Comparison of ENCODE assay signal across 19 cellular contexts in the genomic region with DNA sequence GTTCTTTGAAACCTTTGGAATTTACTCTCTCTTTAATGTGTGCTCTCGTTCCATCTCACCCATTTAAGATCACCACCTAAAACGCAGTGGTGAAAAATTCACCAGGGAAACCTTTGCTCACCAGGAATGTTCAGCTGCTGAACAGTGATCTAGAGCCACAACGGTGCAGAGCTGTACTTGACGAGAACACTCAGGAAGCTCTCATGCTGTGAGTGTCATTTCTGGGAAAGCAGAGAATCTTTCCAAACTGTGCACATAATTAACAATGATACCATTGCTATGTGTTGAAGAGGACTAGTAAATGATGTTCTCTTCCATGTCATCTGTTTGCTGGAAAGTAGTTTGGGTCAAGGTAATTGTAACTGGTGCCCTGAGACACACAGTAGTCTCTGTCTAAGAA.
"Had no signal": no experiment of that assay in that cellular context is flagged by ENCODE, and none has a peak within 500 bp of the region (broad histone marks: within the 10 kb centered on the region; RNA-seq: fewer than 3 reads in every experiment).

No MANE protein-coding gene starts in this region.

- H3K9me3 ChIP-seq: ascending aorta, breast epithelium, esophagus muscularis mucosa, stomach had no signal

- ATAC-seq: activated CD4-positive, CD25-positive, alpha-beta regulatory T cell treated with anti-CD3 and anti-CD28 coated beads, Interleukin-2, amount 50 U/mL, for 24 hours; left colon had no signal

- H3K4me1 Mint-ChIP-seq: nephron had no signal

- H3K4me2 ChIP-seq: hepatocyte had no signal

- H3K27me3 Mint-ChIP-seq: dendritic cell treated with granulocyte-macrophage colony-stimulating factor and Interleukin-4, amounts not matched to agents 40 ng/mL and 50 ng/mL, for 4 days; type B pancreatic cell had no signal

- H3K9me3 Mint-ChIP-seq: dendritic cell treated with granulocyte-macrophage colony-stimulating factor and Interleukin-4, amounts not matched to agents 40 ng/mL and 50 ng/mL, for 4 days; mesothelial cell of epicardium; nephron; T-helper 1 cell treated with Interleukin-12 subunit alpha and Interleukin-12 subunit beta and Interleukin-4 antibody, amounts not matched to agents 30 μg/mL and 1 μg/mL, for 36 hours; type B pancreatic cell had no signal

- H3K4me1 ChIP-seq: ascending aorta, breast epithelium, stomach had no signal

- H3K4me3 Mint-ChIP-seq: dendritic cell treated with granulocyte-macrophage colony-stimulating factor and Interleukin-4, amounts not matched to agents 40 ng/mL and 50 ng/mL, for 4 days; mesothelial cell of epicardium; nephron; T-helper 1 cell treated with Interleukin-12 subunit alpha and Interleukin-12 subunit beta and Interleukin-4 antibody, amounts not matched to agents 30 μg/mL and 1 μg/mL, for 36 hours; type B pancreatic cell had no signal

- H2AFZ ChIP-seq: hepatocyte had no signal

- H3K27ac Mint-ChIP-seq: dendritic cell treated with granulocyte-macrophage colony-stimulating factor and Interleukin-4, amounts not matched to agents 40 ng/mL and 50 ng/mL, for 4 days; mesothelial cell of epicardium; nephron; T-helper 1 cell treated with Interleukin-12 subunit alpha and Interleukin-12 subunit beta and Interleukin-4 antibody, amounts not matched to agents 30 μg/mL and 1 μg/mL, for 36 hours; type B pancreatic cell had no signal

- H3K4me3 ChIP-seq: ascending aorta, breast epithelium, esophagus muscularis mucosa, hepatocyte, lung, stomach had no signal

- H3K27me3 ChIP-seq: ascending aorta, breast epithelium, esophagus muscularis mucosa, hepatocyte, stomach had no signal

- DNase-seq: activated CD8-positive, alpha-beta memory T cell treated with anti-CD3 and anti-CD28 coated beads for 24 hours; activated CD8-positive, alpha-beta memory T cell treated with anti-CD3 and anti-CD28 coated beads, Interleukin-2, amount 50 U/mL, for 48 hours; effector memory CD4-positive, alpha-beta T cell; islet precursor cell; left colon; nucleus accumbens; stimulated activated CD4-positive, alpha-beta T cell treated with anti-CD3 and anti-CD28 coated beads, Interleukin-2, amount 100 ng/mL, for 48 hours; stomach had no signal

- H3K27ac ChIP-seq: ascending aorta, breast epithelium, esophagus muscularis mucosa, hepatocyte, stomach had no signal
